Comparison of ENCODE assay signal across 27 cellular contexts in the genomic region with DNA sequence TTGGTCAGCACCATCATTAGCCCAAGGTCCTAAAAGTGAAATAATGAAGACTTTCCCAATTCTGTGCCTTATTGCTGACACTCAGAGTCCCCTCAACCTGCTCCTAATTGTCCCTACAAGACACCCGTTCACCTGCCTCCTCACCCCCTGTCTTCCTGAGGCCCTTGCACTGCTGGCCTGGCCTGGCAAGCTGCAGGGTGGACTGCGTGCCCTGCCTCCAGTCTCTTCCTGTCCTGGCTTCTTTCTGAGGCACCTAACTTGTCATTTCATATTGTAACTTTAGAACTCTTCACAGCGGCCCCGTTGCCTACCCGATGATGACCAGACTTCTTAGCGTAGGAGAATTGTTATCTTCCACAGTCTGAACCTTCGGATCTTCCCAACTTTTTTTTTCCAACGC.
"Had no signal": no experiment of that assay in that cellular context is flagged by ENCODE, and none has a peak within 500 bp of the region (broad histone marks: within the 10 kb centered on the region; RNA-seq: fewer than 3 reads in every experiment).

No MANE protein-coding gene starts in this region.

- H3K4me3 ChIP-seq: cardiac muscle cell, SJSA1 had no signal

- H3K27me3 ChIP-seq: brain microvascular endothelial cell, cardiac muscle cell, SJSA1 had no signal

- H3K27ac ChIP-seq: brain microvascular endothelial cell, cardiac muscle cell, SJSA1 had no signal

- H3K36me3 ChIP-seq: brain microvascular endothelial cell, cardiac muscle cell, SJSA1 had no signal

- H3K4me3 Mint-ChIP-seq: activated B cell treated with CpG ODN at 0.5 μM for 24 hours; activated CD8-positive, alpha-beta T cell treated with anti-CD3 and anti-CD28 coated beads for 36 hours; activated naive CD4-positive, alpha-beta T cell treated with anti-CD3 and anti-CD28 coated beads, Interleukin-2, amount 50 U/mL, for 24 hours; activated T-helper 1 cell treated with anti-CD3 and anti-CD28 coated beads, Interleukin-12 subunit alpha, Interleukin-12 subunit beta, Interleukin-2, Interleukin-4 antibody, amounts not matched to agents 30 ng/mL and 10 ng/mL and 1 ng/mL, durations not matched to agents 14 hours and 24 hours and 36 hours had no signal

- H3K9me3 Mint-ChIP-seq: activated B cell treated with CpG ODN at 0.5 μM for 24 hours; activated CD8-positive, alpha-beta T cell treated with anti-CD3 and anti-CD28 coated beads for 36 hours; activated naive CD4-positive, alpha-beta T cell treated with anti-CD3 and anti-CD28 coated beads, Interleukin-2, amount 50 U/mL, for 24 hours; activated T-helper 1 cell treated with anti-CD3 and anti-CD28 coated beads, Interleukin-12 subunit alpha, Interleukin-12 subunit beta, Interleukin-2, Interleukin-4 antibody, amounts not matched to agents 30 ng/mL and 10 ng/mL and 1 ng/mL, durations not matched to agents 14 hours and 24 hours and 36 hours had no signal

- H3K9me3 ChIP-seq: SJSA1 had no signal

- H3K4me1 ChIP-seq: SJSA1 had no signal

- H3K27me3 Mint-ChIP-seq: activated B cell treated with CpG ODN at 0.5 μM for 24 hours; activated CD8-positive, alpha-beta T cell treated with anti-CD3 and anti-CD28 coated beads for 36 hours; activated naive CD4-positive, alpha-beta T cell treated with anti-CD3 and anti-CD28 coated beads, Interleukin-2, amount 50 U/mL, for 24 hours had no signal

- ATAC-seq: activated CD8-positive, alpha-beta T cell treated with anti-CD3 and anti-CD28 coated beads for 36 hours; Panc1; SK-N-SH treated with all-trans-retinoic acid at 6 μM for 48 hours had no signal

- DNase-seq: activated B cell treated with CpG ODN at 0.5 μM for 24 hours; activated CD8-positive, alpha-beta memory T cell treated with anti-CD3 and anti-CD28 coated beads, Interleukin-2, amount 50 U/mL, for 4 hours; activated CD8-positive, alpha-beta T cell treated with anti-CD3 and anti-CD28 coated beads for 36 hours; activated effector memory CD4-positive, alpha-beta T cell treated with Interleukin-2 at 50 U/mL for 16 hours; activated naive CD4-positive, alpha-beta T cell; brain microvascular endothelial cell; IMR-90; Kasumi-1; KBM-7; NCI-H1105 treated with DMSO at 0.1 percent for 48 hours; NCI-H1436 treated with DMSO at 0.1 percent for 48 hours; NCI-H187; NCI-H2081; NCI-H510A treated with DMSO at 0.1 percent for 48 hours; NCI-H69; NK-92 treated with Interleukin-12 subunit alpha and Interleukin-12 subunit beta, amount 100 ng/mL, for 24 hours; OCI-M1; RPMI8226; SHP77; SW 1271; T-helper 9 cell had no signal

- H3K27ac Mint-ChIP-seq: activated B cell treated with CpG ODN at 0.5 μM for 24 hours; activated CD8-positive, alpha-beta T cell treated with anti-CD3 and anti-CD28 coated beads for 36 hours; activated naive CD4-positive, alpha-beta T cell treated with anti-CD3 and anti-CD28 coated beads, Interleukin-2, amount 50 U/mL, for 24 hours; activated T-helper 1 cell treated with anti-CD3 and anti-CD28 coated beads, Interleukin-12 subunit alpha, Interleukin-12 subunit beta, Interleukin-2, Interleukin-4 antibody, amounts not matched to agents 30 ng/mL and 10 ng/mL and 1 ng/mL, durations not matched to agents 14 hours and 24 hours and 36 hours had no signal
